In the genomic region with DNA sequence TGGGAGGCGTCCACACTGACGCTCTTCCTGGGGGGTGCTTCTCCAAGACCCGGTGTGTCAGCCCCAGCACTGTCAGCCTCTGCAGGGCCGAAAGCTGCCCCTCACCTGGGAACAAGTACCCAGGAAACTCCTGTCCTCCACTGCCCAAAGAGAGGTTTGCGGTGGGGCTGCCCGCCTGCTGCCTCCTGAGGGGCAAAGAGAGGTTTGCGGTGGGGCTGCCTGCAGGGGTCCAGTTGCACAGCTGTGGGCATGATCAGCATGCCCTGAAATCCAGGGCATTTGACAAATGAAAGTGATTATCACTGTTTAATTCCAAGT, we compare ENCODE assay signal across 32 cellular contexts.
"Had no signal": no experiment of that assay in that cellular context is flagged by ENCODE, and none has a peak within 500 bp of the region (broad histone marks: within the 10 kb centered on the region; RNA-seq: fewer than 3 reads in every experiment).

No MANE protein-coding gene starts in this region.

- DNase-seq: activated CD4-positive, alpha-beta T cell treated with anti-CD3 and anti-CD28 coated beads for 36 hours; activated CD4-positive, CD25-positive, alpha-beta regulatory T cell; activated CD8-positive, alpha-beta memory T cell treated with anti-CD3 and anti-CD28 coated beads, Interleukin-2, amount 10 ng/mL, durations not matched to agents 7 days and 5 days; activated CD8-positive, alpha-beta T cell treated with anti-CD3 and anti-CD28 coated beads, Interleukin-2, amount 10 ng/mL, durations not matched to agents 7 days and 5 days; activated gamma-delta T cell; activated naive CD4-positive, alpha-beta T cell treated with anti-CD3 and anti-CD28 coated beads, Interleukin-2, amount 10 ng/mL, durations not matched to agents 7 days and 5 days; activated naive CD8-positive, alpha-beta T cell treated with anti-CD3 and anti-CD28 coated beads, Interleukin-2, amount 10 ng/mL, durations not matched to agents 7 days and 5 days; effector memory CD4-positive, alpha-beta T cell; erythroblast; gastrocnemius medialis; glutamatergic neuron; left cardiac atrium; ovary; small intestine; stimulated activated CD4-positive, alpha-beta T cell treated with anti-CD3 and anti-CD28 coated beads, Interleukin-1b, Interleukin-23, amount 100 ng/mL, for 48 hours; stimulated activated CD4-positive, alpha-beta T cell treated with anti-CD3 and anti-CD28 coated beads, Interleukin-4, amount 100 ng/mL, for 4 hours; stimulated activated CD8-positive, alpha-beta memory T cell treated with anti-CD3 and anti-CD28 coated beads, Interleukin-4, amount 100 ng/mL, for 48 hours; thyroid gland had no signal

- ATAC-seq: activated CD4-positive, alpha-beta T cell treated with anti-CD3 and anti-CD28 coated beads for 36 hours; activated CD8-positive, alpha-beta memory T cell treated with anti-CD3 and anti-CD28 coated beads, Interleukin-2, amount 10 ng/mL, durations not matched to agents 7 days and 5 days; activated CD8-positive, alpha-beta T cell treated with anti-CD3 and anti-CD28 coated beads, Interleukin-2, amount 10 ng/mL, durations not matched to agents 7 days and 5 days; gastrocnemius medialis; left cardiac atrium; stimulated activated memory B cell treated with anti-CD40 and anti-IgM and Interleukin-4, amounts not matched to agents 10 μg/mL and 1 μg/mL and 100 μg/mL, for 72 hours; T-cell had no signal

- H3K4me3 ChIP-seq: ascending aorta, cardiac muscle cell, coronary artery, dorsolateral prefrontal cortex, gastrocnemius medialis, ovary, sigmoid colon, stomach, thyroid gland, upper lobe of left lung had no signal

- H3K27me3 Mint-ChIP-seq: activated CD8-positive, alpha-beta memory T cell treated with anti-CD3 and anti-CD28 coated beads, Interleukin-2, amount 10 ng/mL, durations not matched to agents 7 days and 5 days; activated naive CD8-positive, alpha-beta T cell treated with anti-CD3 and anti-CD28 coated beads, Interleukin-2, amount 10 ng/mL, durations not matched to agents 7 days and 5 days had no signal

- H3K4me1 ChIP-seq: ascending aorta, gastrocnemius medialis, sigmoid colon, stomach, thyroid gland, upper lobe of left lung had no signal

- H3K36me3 ChIP-seq: ascending aorta, cardiac muscle cell, neutrophil, ovary, sigmoid colon, thyroid gland, upper lobe of left lung had no signal

- H3K9me3 Mint-ChIP-seq: activated naive CD4-positive, alpha-beta T cell treated with anti-CD3 and anti-CD28 coated beads, Interleukin-2, amount 10 ng/mL, durations not matched to agents 7 days and 5 days; activated naive CD8-positive, alpha-beta T cell treated with anti-CD3 and anti-CD28 coated beads, Interleukin-2, amount 10 ng/mL, durations not matched to agents 7 days and 5 days; brain; memory B cell; nephron; stimulated activated memory B cell treated with anti-CD40 and anti-IgM and Interleukin-4, amounts not matched to agents 10 μg/mL and 1 μg/mL and 100 μg/mL, for 72 hours; T-cell had no signal

- H3K9me3 ChIP-seq: ascending aorta, gastrocnemius medialis, neutrophil, ovary, sigmoid colon, stomach, thyroid gland, upper lobe of left lung had no signal

- H3K27me3 ChIP-seq: ascending aorta, cardiac muscle cell, dorsolateral prefrontal cortex, gastrocnemius medialis, ovary, thyroid gland, upper lobe of left lung had no signal

- H3K36me3 Mint-ChIP-seq: activated CD8-positive, alpha-beta memory T cell treated with anti-CD3 and anti-CD28 coated beads, Interleukin-2, amount 10 ng/mL, durations not matched to agents 7 days and 5 days; activated naive CD4-positive, alpha-beta T cell treated with anti-CD3 and anti-CD28 coated beads, Interleukin-2, amount 10 ng/mL, durations not matched to agents 7 days and 5 days; activated naive CD8-positive, alpha-beta T cell treated with anti-CD3 and anti-CD28 coated beads, Interleukin-2, amount 10 ng/mL, durations not matched to agents 7 days and 5 days; stimulated activated memory B cell treated with anti-CD40 and anti-IgM and Interleukin-4, amounts not matched to agents 10 μg/mL and 1 μg/mL and 100 μg/mL, for 72 hours; T-cell had no signal

- H3K27ac ChIP-seq: ascending aorta, cardiac muscle cell, coronary artery, gastrocnemius medialis, neutrophil, ovary, sigmoid colon, stomach, thyroid gland, upper lobe of left lung had no signal

- H3K4me1 Mint-ChIP-seq: activated CD4-positive, alpha-beta T cell treated with anti-CD3 and anti-CD28 coated beads for 36 hours; activated CD8-positive, alpha-beta memory T cell treated with anti-CD3 and anti-CD28 coated beads, Interleukin-2, amount 10 ng/mL, durations not matched to agents 7 days and 5 days; activated naive CD4-positive, alpha-beta T cell treated with anti-CD3 and anti-CD28 coated beads, Interleukin-2, amount 10 ng/mL, durations not matched to agents 7 days and 5 days; activated naive CD8-positive, alpha-beta T cell treated with anti-CD3 and anti-CD28 coated beads, Interleukin-2, amount 10 ng/mL, durations not matched to agents 7 days and 5 days; brain; memory B cell; nephron; stimulated activated memory B cell treated with anti-CD40 and anti-IgM and Interleukin-4, amounts not matched to agents 10 μg/mL and 1 μg/mL and 100 μg/mL, for 72 hours; T-cell had no signal

- H3K4me3 Mint-ChIP-seq: activated CD4-positive, alpha-beta T cell treated with anti-CD3 and anti-CD28 coated beads for 36 hours; activated CD8-positive, alpha-beta memory T cell treated with anti-CD3 and anti-CD28 coated beads, Interleukin-2, amount 10 ng/mL, durations not matched to agents 7 days and 5 days; activated CD8-positive, alpha-beta T cell treated with anti-CD3 and anti-CD28 coated beads, Interleukin-2, amount 10 ng/mL, durations not matched to agents 7 days and 5 days; activated naive CD4-positive, alpha-beta T cell treated with anti-CD3 and anti-CD28 coated beads, Interleukin-2, amount 10 ng/mL, durations not matched to agents 7 days and 5 days; activated naive CD8-positive, alpha-beta T cell treated with anti-CD3 and anti-CD28 coated beads, Interleukin-2, amount 10 ng/mL, durations not matched to agents 7 days and 5 days; brain; memory B cell; nephron; stimulated activated memory B cell treated with anti-CD40 and anti-IgM and Interleukin-4, amounts not matched to agents 10 μg/mL and 1 μg/mL and 100 μg/mL, for 72 hours; T-cell had no signal

- H3K27ac Mint-ChIP-seq: activated CD4-positive, alpha-beta T cell treated with anti-CD3 and anti-CD28 coated beads for 36 hours; activated CD8-positive, alpha-beta memory T cell treated with anti-CD3 and anti-CD28 coated beads, Interleukin-2, amount 10 ng/mL, durations not matched to agents 7 days and 5 days; activated CD8-positive, alpha-beta T cell treated with anti-CD3 and anti-CD28 coated beads, Interleukin-2, amount 10 ng/mL, durations not matched to agents 7 days and 5 days; activated naive CD4-positive, alpha-beta T cell treated with anti-CD3 and anti-CD28 coated beads, Interleukin-2, amount 10 ng/mL, durations not matched to agents 7 days and 5 days; activated naive CD8-positive, alpha-beta T cell treated with anti-CD3 and anti-CD28 coated beads, Interleukin-2, amount 10 ng/mL, durations not matched to agents 7 days and 5 days; memory B cell; nephron; progenitor cell of endocrine pancreas; stimulated activated memory B cell treated with anti-CD40 and anti-IgM and Interleukin-4, amounts not matched to agents 10 μg/mL and 1 μg/mL and 100 μg/mL, for 72 hours; T-cell had no signal
